In the genomic region with DNA sequence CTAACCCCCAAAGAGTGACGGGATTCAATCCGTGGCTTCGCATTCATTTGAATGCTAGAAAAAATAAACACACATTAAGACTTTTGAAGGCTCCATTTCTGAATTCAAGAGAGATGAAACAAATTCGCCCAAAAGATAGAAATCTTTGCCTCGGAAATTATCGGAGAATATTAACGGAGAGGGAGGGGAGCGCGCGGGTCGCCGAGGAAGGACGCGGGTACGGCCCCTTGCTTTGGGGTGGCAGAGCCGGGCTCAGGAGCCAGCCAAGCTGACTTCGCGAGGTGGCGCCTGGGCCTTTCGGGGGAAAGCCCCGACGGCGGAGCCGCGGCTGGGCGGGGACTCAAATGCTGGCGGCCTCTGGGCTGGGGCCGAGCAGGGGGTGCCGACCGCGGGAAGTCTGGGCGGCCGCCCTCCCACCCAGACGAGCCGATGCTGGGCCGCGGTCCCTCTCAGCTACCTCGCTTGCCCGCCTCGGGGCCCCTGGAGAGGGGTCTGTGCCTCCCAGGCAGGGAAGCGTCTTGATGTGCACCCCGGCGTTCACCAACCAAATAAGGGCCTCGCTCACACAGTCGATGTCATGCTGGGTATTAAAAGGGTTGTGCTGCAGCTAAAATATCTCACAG, we compare ENCODE assay signal across 13 cellular contexts. TPM values are rescaled to one million over a fixed set of nuclear protein-coding genes. Genes with fewer than 3 reads are reported as not detected.
DNase-seq lines count a peak whose midpoint lies in the region; FAIRE-seq and TF ChIP-seq lines count a peak whose summit lies in the region.
"Had no signal": no experiment of that assay in that cellular context is flagged by ENCODE, and none has a peak within 500 bp of the region (broad histone marks: within the 10 kb centered on the region; RNA-seq: fewer than 3 reads in every experiment).

No MANE protein-coding gene starts in this region.

- no peak for TF ChIP-seq POLR2A in GM12892 (IDR thresholded peaks at IDR 0.05; ENCODE audit: low read depth, low read length)

- H3K4me3 Mint-ChIP-seq in activated T-helper 2 cell treated with anti-CD3 and anti-CD28 coated beads, Interferon-gamma antibody, Interleukin-2, Interleukin-4, amounts not matched to agents 10 μg/mL and 5 μg/mL and 100 μg/mL, durations not matched to agents 14 hours and 24 hours and 36 hours (ENCODE audit: low read depth): no peak overlapping the region
- H3K4me3 Mint-ChIP-seq: activated B cell treated with CpG ODN at 0.5 μM for 24 hours, HFFc6 had no signal

- no peak overlapping the region for H3K27ac Mint-ChIP-seq in activated T-helper 2 cell treated with anti-CD3 and anti-CD28 coated beads, Interferon-gamma antibody, Interleukin-2, Interleukin-4, amounts not matched to agents 10 μg/mL and 5 μg/mL and 100 μg/mL, durations not matched to agents 14 hours and 24 hours and 36 hours
- H3K27ac Mint-ChIP-seq: activated B cell treated with CpG ODN at 0.5 μM for 24 hours, HFFc6 had no signal

- no peak overlapping the region; the same call in 1 of the 2 replicates for H3K9ac ChIP-seq in KMS-11
- no peak overlapping the region for H3K9ac ChIP-seq in iPS-20b (ENCODE audit: low read depth, low read length)
- H3K9ac ChIP-seq in Karpas-422 (ENCODE audit: low read length): no peak overlapping the region

- no peak for FAIRE-seq in GM12892 (lab: Jason Lieb, UNC)

- peak overlapping the region; percentile 71 for H2AFZ ChIP-seq in KMS-11 (ENCODE audit: low read depth)
- H2AFZ ChIP-seq in Karpas-422 (ENCODE audit: low read length): no peak overlapping the region

- H4K20me1 ChIP-seq in KMS-11 (ENCODE audit: insufficient read depth) (no peaks in the 10 kb centered on the region), Karpas-422 (ENCODE audit: insufficient read depth, low read depth, low read length) (no peaks in the 10 kb centered on the region)

- H3K9me2 ChIP-seq in Karpas-422 (replicated peaks; ENCODE audit: insufficient read depth, low read length): no peaks in the 10 kb centered on the region

- peaks cover 85% of the 10 kb centered on the region for H3K27me3 Mint-ChIP-seq in activated T-helper 2 cell treated with anti-CD3 and anti-CD28 coated beads, Interferon-gamma antibody, Interleukin-2, Interleukin-4, amounts not matched to agents 10 μg/mL and 5 μg/mL and 100 μg/mL, durations not matched to agents 14 hours and 24 hours and 36 hours (ENCODE audit: low read depth)

- no peaks in the 10 kb centered on the region for H3K36me3 Mint-ChIP-seq in activated T-helper 2 cell treated with anti-CD3 and anti-CD28 coated beads, Interferon-gamma antibody, Interleukin-2, Interleukin-4, amounts not matched to agents 10 μg/mL and 5 μg/mL and 100 μg/mL, durations not matched to agents 14 hours and 24 hours and 36 hours (ENCODE audit: low read depth)

- peak overlapping the region; percentile 17 for H3K4me2 ChIP-seq in KMS-11
- H3K4me2 ChIP-seq in Karpas-422 (ENCODE audit: low read depth, low read length, poor library complexity, severe bottlenecking): no peak overlapping the region

- peak; percentile 43 for DNase-seq in stimulated activated CD4-positive, alpha-beta T cell treated with anti-CD3 and anti-CD28 coated beads, Interleukin-15, amount 100 ng/mL, for 24 hours
- no peak for DNase-seq in stimulated activated CD4-positive, alpha-beta T cell treated with anti-CD3 and anti-CD28 coated beads, Interleukin-4, amount 100 ng/mL, for 24 hours
- DNase-seq in GM12892 (ENCODE audit: insufficient read length) (no peak), GF-D8 (lab: John Stamatoyannopoulos, UW) (no peak), Karpas-422 (no peak)
- DNase-seq in activated T-helper 2 cell treated with anti-CD3 and anti-CD28 coated beads, Interferon-gamma antibody, Interleukin-2, Interleukin-4, amounts not matched to agents 10 μg/mL and 5 μg/mL and 100 μg/mL, durations not matched to agents 14 hours and 24 hours and 36 hours (ENCODE audit: low spot score): no peak
- DNase-seq: activated B cell treated with CpG ODN at 0.5 μM for 24 hours, HFFc6, NCI-H187 treated with DMSO at 0.1 percent for 48 hours, RPMI8226 had no signal

- H3K4me1 ChIP-seq in KMS-11 (ENCODE audit: low read depth, poor library complexity, severe bottlenecking) (peaks cover 6% of the 10 kb centered on the region), iPS-20b (ENCODE audit: insufficient read depth, low read length) (peaks cover 29% of the 10 kb centered on the region), Karpas-422 (ENCODE audit: low read length) (no peaks in the 10 kb centered on the region)

- H3K27me3 ChIP-seq in KMS-11 (ENCODE audit: insufficient read depth, low read depth) (no peaks in the 10 kb centered on the region), iPS-20b (ENCODE audit: insufficient read depth, low read length) (peaks cover 100% of the 10 kb centered on the region), Karpas-422 (ENCODE audit: low read length) (no peaks in the 10 kb centered on the region)

- H3K79me2 ChIP-seq in KMS-11 (ENCODE audit: insufficient read depth, low read depth) (no peaks in the 10 kb centered on the region), Karpas-422 (ENCODE audit: low read length) (no peaks in the 10 kb centered on the region)

- no peak for TF ChIP-seq CTCF in KMS-11 (conservative IDR thresholded peaks at IDR 0.05; ENCODE audit: low read depth, low read length)

- H3K9me3 Mint-ChIP-seq in activated T-helper 2 cell treated with anti-CD3 and anti-CD28 coated beads, Interferon-gamma antibody, Interleukin-2, Interleukin-4, amounts not matched to agents 10 μg/mL and 5 μg/mL and 100 μg/mL, durations not matched to agents 14 hours and 24 hours and 36 hours: no peaks in the 10 kb centered on the region

- peaks cover 6% of the 10 kb centered on the region for H3K4me1 Mint-ChIP-seq in activated T-helper 2 cell treated with anti-CD3 and anti-CD28 coated beads, Interferon-gamma antibody, Interleukin-2, Interleukin-4, amounts not matched to agents 10 μg/mL and 5 μg/mL and 100 μg/mL, durations not matched to agents 14 hours and 24 hours and 36 hours (ENCODE audit: low read depth)

- H3K9me3 ChIP-seq in iPS-20b (ENCODE audit: insufficient read depth, low read depth, low read length): peaks cover 5% of the 10 kb centered on the region; the same call in 1 of the 2 replicates
- no peaks in the 10 kb centered on the region for H3K9me3 ChIP-seq in Karpas-422 (ENCODE audit: low read length)
- H3K9me3 ChIP-seq: tibial nerve had no signal

- no peaks in the 10 kb centered on the region for H3K36me3 ChIP-seq in KMS-11 (ENCODE audit: insufficient read depth)
- H3K36me3 ChIP-seq in iPS-20b (ENCODE audit: insufficient read depth, low read depth, low read length): no peaks in the 10 kb centered on the region
- no peaks in the 10 kb centered on the region for H3K36me3 ChIP-seq in Karpas-422 (ENCODE audit: insufficient read depth, low read length)
- H3K36me3 ChIP-seq: tibial nerve had no signal

- no peak overlapping the region for H3K4me3 ChIP-seq in KMS-11 (IDR thresholded peaks at IDR 0.05; ENCODE audit: insufficient read depth, low read depth, low read length)
- H3K4me3 ChIP-seq in iPS-20b (ENCODE audit: low read length): peak overlapping the region; percentile 34; the same call in 1 of the 2 replicates
- H3K4me3 ChIP-seq in Karpas-422 (ENCODE audit: low read length): no peak overlapping the region
- H3K4me3 ChIP-seq: tibial nerve had no signal

- H3K27ac ChIP-seq in KMS-11: no peak overlapping the region
- H3K27ac ChIP-seq in iPS-20b (ENCODE audit: low read length): no peak overlapping the region
- no peak overlapping the region for H3K27ac ChIP-seq in Karpas-422 (ENCODE audit: low read length)
- H3K27ac ChIP-seq: tibial nerve had no signal

- intact Hi-C loops in activated T-helper 2 cell treated with anti-CD3 and anti-CD28 coated beads, Interferon-gamma antibody, Interleukin-2, Interleukin-4, amounts not matched to agents 10 μg/mL and 5 μg/mL and 100 μg/mL, durations not matched to agents 14 hours and 24 hours and 36 hours (cut with micrococcal nuclease): loop anchor here (2.0 kb wide), 1 partner anchor 13 kb away; no protein-coding TSS in a partner anchor

RNA-seq across cellular contexts. Expression of gene NKX2-1, which starts 14.7 kb away (rescaled TPM):
- not detected for polyA plus RNA-seq in GM12892 (2012; ENCODE audit: missing spikeins)
- not detected in 2 replicates for total RNA-seq in Karpas-422 (2014; rRNA removed; shearing (Covaris generic); ENCODE audit: low replicate concordance)
- total RNA-seq in activated T-helper 2 cell treated with anti-CD3 and anti-CD28 coated beads, Interferon-gamma antibody, Interleukin-2, Interleukin-4, amounts not matched to agents 10 μg/mL and 5 μg/mL and 100 μg/mL, durations not matched to agents 14 hours and 24 hours and 36 hours: not detected in 2 replicates
- total RNA-seq: activated B cell treated with CpG ODN at 0.5 μM for 24 hours, HFFc6, tibial nerve had no signal
